ENCODE assay signal across 20 cellular contexts in genomic region chr14:75185251-75186040, GRCh38.
"Had no signal": no experiment of that assay in that cellular context is flagged by ENCODE, and none has a peak within 500 bp of the region (broad histone marks: within the 10 kb centered on the region; RNA-seq: fewer than 3 reads in every experiment).

No MANE protein-coding gene starts in this region.

- FAIRE-seq: endothelial cell of umbilical vein, kidney, urothelium cell line had no signal

- H3K27me3 Mint-ChIP-seq: activated naive CD8-positive, alpha-beta T cell had no signal

- H3K9me3 Mint-ChIP-seq: memory B cell; natural killer cell treated with Interleukin-12 subunit alpha and Interleukin-12 subunit beta and Interleukin-15 and Interleukin-18, amount 100 ng/mL, for 72 hours had no signal

- H3K4me2 ChIP-seq: hepatocyte had no signal

- H3K36me3 Mint-ChIP-seq: activated naive CD8-positive, alpha-beta T cell; memory B cell; natural killer cell treated with Interleukin-12 subunit alpha and Interleukin-12 subunit beta and Interleukin-15 and Interleukin-18, amount 100 ng/mL, for 72 hours had no signal

- H3K4me3 ChIP-seq: cardiac muscle cell, esophagus squamous epithelium, hepatocyte, skin epidermis had no signal

- H3K27me3 ChIP-seq: cardiac muscle cell, esophagus squamous epithelium, hepatocyte had no signal

- DNase-seq: activated CD4-positive, alpha-beta T cell treated with anti-CD3 and anti-CD28 coated beads, Interleukin-2, amount 10 ng/mL, durations not matched to agents 24 days and 14 days; activated CD4-positive, CD25-positive, alpha-beta regulatory T cell; activated CD8-positive, alpha-beta memory T cell treated with anti-CD3 and anti-CD28 coated beads, Interleukin-2, amount 50 U/mL, for 48 hours; activated CD8-positive, alpha-beta T cell treated with anti-CD3 and anti-CD28 coated beads, Interleukin-2, amount 10 ng/mL, durations not matched to agents 7 days and 5 days; activated gamma-delta T cell treated with Interleukin-2 at 50 U/mL for 16 hours; esophagus squamous epithelium; kidney; left ventricle myocardium superior; posterior cingulate gyrus; stimulated activated CD4-positive, alpha-beta T cell treated with anti-CD3 and anti-CD28 coated beads, Interleukin-15, amount 100 ng/mL, for 24 hours; stimulated activated CD4-positive, alpha-beta T cell treated with anti-CD3 and anti-CD28 coated beads, Interleukin-4, amount 100 ng/mL, for 1 hour; stimulated activated naive CD8-positive, alpha-beta T cell treated with anti-CD3 and anti-CD28 coated beads, Interleukin-15, Interleukin-2, amounts not matched to agents 100 U/mL and 50 U/mL, for 24 hours had no signal

- H3K4me3 Mint-ChIP-seq: activated CD4-positive, alpha-beta T cell treated with anti-CD3 and anti-CD28 coated beads, Interleukin-2, amount 10 ng/mL, durations not matched to agents 24 days and 14 days; activated CD8-positive, alpha-beta T cell treated with anti-CD3 and anti-CD28 coated beads, Interleukin-2, amount 10 ng/mL, durations not matched to agents 7 days and 5 days; activated naive CD8-positive, alpha-beta T cell; memory B cell; natural killer cell treated with Interleukin-12 subunit alpha and Interleukin-12 subunit beta and Interleukin-15 and Interleukin-18, amount 100 ng/mL, for 72 hours had no signal

- H2AFZ ChIP-seq: hepatocyte had no signal

- H3K27ac Mint-ChIP-seq: activated CD8-positive, alpha-beta T cell treated with anti-CD3 and anti-CD28 coated beads, Interleukin-2, amount 10 ng/mL, durations not matched to agents 7 days and 5 days; activated naive CD8-positive, alpha-beta T cell; natural killer cell treated with Interleukin-12 subunit alpha and Interleukin-12 subunit beta and Interleukin-15 and Interleukin-18, amount 100 ng/mL, for 72 hours had no signal

- H3K27ac ChIP-seq: cardiac muscle cell had no signal

- H3K36me3 ChIP-seq: cardiac muscle cell, esophagus squamous epithelium had no signal

- ATAC-seq: activated CD8-positive, alpha-beta T cell treated with anti-CD3 and anti-CD28 coated beads, Interleukin-2, amount 10 ng/mL, durations not matched to agents 7 days and 5 days; left ventricle myocardium superior; natural killer cell treated with Interleukin-12 subunit alpha and Interleukin-12 subunit beta and Interleukin-15 and Interleukin-18, amount 100 ng/mL, for 72 hours; stimulated activated naive CD8-positive, alpha-beta T cell treated with anti-CD3 and anti-CD28 coated beads, Interleukin-15, Interleukin-2, amounts not matched to agents 100 U/mL and 50 U/mL, for 24 hours had no signal

- H3K9me3 ChIP-seq: esophagus squamous epithelium had no signal

- H3K79me2 ChIP-seq: hepatocyte had no signal
